ENCODE assay signal across 1 cellular context in genomic region chr2:36597532-36598377, GRCh38.
TF ChIP-seq lines count a peak whose summit lies in the region.

FEZ2 (minus strand) TSS chr2:36598168; CDS start chr2:36598142, 26 bp downstream.

TF ChIP-seq in HepG2, 621 proteins besides CTCF, POLR2A, EP300 and RAD21 (continued from another document and continues in another):
- TF ChIP-seq CSRNP2 (CRISPR knock-in tag; conservative IDR thresholded peaks at IDR 0.05; ENCODE audit: low read depth) (no peak), ZNF737 (CRISPR knock-in tag; IDR thresholded peaks at IDR 0.05; ENCODE audit: borderline replicate concordance) (no peak), SP4 (CRISPR knock-in tag; IDR thresholded peaks at IDR 0.05) (peak; percentile 74), ZNF3 (CRISPR knock-in tag; IDR thresholded peaks at IDR 0.05) (no peak), CENPBD1 (CRISPR knock-in tag; IDR thresholded peaks at IDR 0.05; ENCODE audit: borderline replicate concordance, low read depth) (no peak), ZBTB46 (CRISPR knock-in tag; IDR thresholded peaks at IDR 0.05; ENCODE audit: borderline replicate concordance) (no peak), GPN1 (CRISPR knock-in tag; IDR thresholded peaks at IDR 0.05; ENCODE audit: borderline replicate concordance) (no peak), ZNF776 (CRISPR knock-in tag; IDR thresholded peaks at IDR 0.05) (peak; percentile 86), ZNF362 (CRISPR knock-in tag; IDR thresholded peaks at IDR 0.05; ENCODE audit: borderline replicate concordance) (0 out of 2 replicates have a peak, but pooled peaks have one; percentile 42), ZNF503 (CRISPR knock-in tag; IDR thresholded peaks at IDR 0.05) (no peak), HMG20A (CRISPR knock-in tag; IDR thresholded peaks at IDR 0.05; ENCODE audit: borderline replicate concordance) (no peak), MIXL1 (CRISPR knock-in tag; IDR thresholded peaks at IDR 0.05) (no peak), CBX2 (IDR thresholded peaks at IDR 0.05; ENCODE audit: low read depth, low read length) (no peak), CBX2 (CRISPR knock-in tag; IDR thresholded peaks at IDR 0.05; ENCODE audit: low read depth) (no peak), AGO2 (optimal IDR thresholded peaks at IDR 0.05; ENCODE audit: low read depth, low read length) (peak; percentile 77), KLF16 (CRISPR knock-in tag; IDR thresholded peaks at IDR 0.05) (no peak), RXRA (CRISPR knock-in tag; IDR thresholded peaks at IDR 0.05) (peak; percentile 65), ZBTB25 (CRISPR knock-in tag; IDR thresholded peaks at IDR 0.05) (no peak), GMEB2 (CRISPR knock-in tag; IDR thresholded peaks at IDR 0.05; ENCODE audit: low read depth) (no peak), RNF2 (conservative IDR thresholded peaks at IDR 0.05; ENCODE audit: low read depth) (no peak), ZNF556 (CRISPR knock-in tag; IDR thresholded peaks at IDR 0.05; ENCODE audit: borderline replicate concordance) (no peak), ERF (CRISPR knock-in tag; IDR thresholded peaks at IDR 0.05) (0 out of 2 replicates have a peak, but pooled peaks have one; percentile 31), SETDB1 (CRISPR knock-in tag; IDR thresholded peaks at IDR 0.05; ENCODE audit: borderline replicate concordance) (no peak), ZNF543 (CRISPR knock-in tag; IDR thresholded peaks at IDR 0.05) (peak; percentile 71; the same call in 1 of the 2 replicates), XRCC5 (optimal IDR thresholded peaks at IDR 0.05; ENCODE audit: low read length) (peak; percentile 51), BRF2 (CRISPR knock-in tag; IDR thresholded peaks at IDR 0.05) (0 out of 2 replicates have a peak, but pooled peaks have one; percentile 52), ATF7 (IDR thresholded peaks at IDR 0.05) (no peak), ATF7 (CRISPR knock-in tag; IDR thresholded peaks at IDR 0.05) (no peak), FOXO1 (CRISPR knock-in tag; IDR thresholded peaks at IDR 0.05) (peak; percentile 36), FOXM1 (CRISPR knock-in tag; IDR thresholded peaks at IDR 0.05) (no peak), SSRP1 (CRISPR knock-in tag; IDR thresholded peaks at IDR 0.05) (no peak), NKX3-1 (CRISPR knock-in tag; IDR thresholded peaks at IDR 0.05) (no peak), ZNF264 (CRISPR knock-in tag; IDR thresholded peaks at IDR 0.05) (peak; percentile 18; the same call in 1 of the 2 replicates), ZNF24 (IDR thresholded peaks at IDR 0.05) (no peak), HCFC1 (IDR thresholded peaks at IDR 0.05; ENCODE audit: low read depth, low read length) (no peak), FOXP4 (CRISPR knock-in tag; IDR thresholded peaks at IDR 0.05) (peak; percentile 32; the same call in 1 of the 2 replicates), ZMYM4 (CRISPR knock-in tag; IDR thresholded peaks at IDR 0.05) (peak; percentile 46), MTF1 (CRISPR knock-in tag; IDR thresholded peaks at IDR 0.05) (no peak), THYN1 (CRISPR knock-in tag; IDR thresholded peaks at IDR 0.05; ENCODE audit: borderline replicate concordance, low read depth) (no peak), AKAP8 (CRISPR knock-in tag; IDR thresholded peaks at IDR 0.05) (no peak), KLF11 (CRISPR knock-in tag; IDR thresholded peaks at IDR 0.05) (no peak; the same call in 1 of the 2 replicates), ZNF784 (CRISPR knock-in tag; IDR thresholded peaks at IDR 0.05; ENCODE audit: borderline replicate concordance) (no peak), ZBTB39 (CRISPR knock-in tag; IDR thresholded peaks at IDR 0.05) (no peak), POGK (CRISPR knock-in tag; conservative IDR thresholded peaks at IDR 0.05) (no peak), ZNF547 (CRISPR knock-in tag; IDR thresholded peaks at IDR 0.05) (peak; percentile 87), ZBTB43 (CRISPR knock-in tag; conservative IDR thresholded peaks at IDR 0.05) (no peak), ZNF33B (CRISPR knock-in tag; IDR thresholded peaks at IDR 0.05) (no peak)
